In the genomic region with DNA sequence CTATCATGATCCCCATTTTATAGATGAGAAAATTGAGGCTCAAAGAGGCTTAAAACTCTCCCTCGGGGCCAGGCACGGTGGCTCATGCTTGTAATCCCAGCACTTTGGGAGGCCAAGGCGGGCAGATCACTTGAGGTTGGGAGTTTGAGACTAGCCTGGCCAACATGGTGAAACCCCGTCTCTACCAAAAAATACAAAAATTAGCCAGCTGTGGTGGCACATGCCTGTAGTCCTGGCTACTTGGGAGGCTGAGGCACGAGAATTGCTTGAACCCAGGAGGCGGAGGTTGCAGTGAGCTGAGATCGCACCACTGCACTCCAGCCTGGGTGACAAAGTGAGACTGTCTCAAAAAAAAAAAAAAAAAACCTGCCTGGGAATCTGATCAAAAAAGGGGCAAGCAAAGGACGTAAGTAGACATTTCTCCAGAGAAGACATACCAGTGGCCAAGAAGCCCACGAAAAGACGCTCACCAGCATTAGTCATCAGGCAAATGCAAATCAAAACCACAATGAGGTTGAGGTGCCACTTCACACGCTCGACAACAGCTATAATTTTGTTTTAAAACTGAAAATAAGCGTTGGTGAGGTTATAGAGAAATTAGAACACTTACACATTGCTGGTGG, we compare ENCODE assay signal across 8 cellular contexts.
DNase-seq lines count a peak whose midpoint lies in the region; ATAC-seq and TF ChIP-seq lines count a peak whose summit lies in the region.
"Not testable (repeated sequence)": the region's sequence is repeated elsewhere in the genome, so short reads cannot be mapped to it uniquely, and the experiment has no call there.

No MANE protein-coding gene starts in this region.

- not testable (repeated sequence) for H3F3A ChIP-seq in PC-3 (ENCODE audit: low read length, unreplicated experiment)

- H3K27me3 Mint-ChIP-seq in stimulated activated naive CD8-positive, alpha-beta T cell treated with anti-CD3 and anti-CD28 coated beads, Interleukin-15, Interleukin-2, amounts not matched to agents 100 ng/mL and 50 ng/mL, for 24 hours, result not testable (repeated sequence)

- H3K4me1 Mint-ChIP-seq in stimulated activated naive CD8-positive, alpha-beta T cell treated with anti-CD3 and anti-CD28 coated beads, Interleukin-15, Interleukin-2, amounts not matched to agents 100 ng/mL and 50 ng/mL, for 24 hours (ENCODE audit: low read depth), result peaks cover 67% of the 10 kb centered on the region

- POLR2A ChIA-PET in PC-3 (lab: Charles Lee; ENCODE audit: unreplicated experiment), result not testable (repeated sequence)

- intact Hi-C loops in PC-3 (cut with micrococcal nuclease), result not testable (repeated sequence)

- not testable (repeated sequence) for H3K4me3 ChIP-seq in PC-3 (ENCODE audit: low read length); fibroblast of villous mesenchyme (ENCODE audit: low read depth, low read length)

- in situ Hi-C loops in GM13977 (cut with MboI; ENCODE audit: low pct_unique_long_range_greater_than_20kb, low sequenced_read_pairs, unreplicated experiment), result not testable (repeated sequence)

- BruUV-seq in PC-3 (replicated peaks; lab: Mats Ljungman, UMichigan), result not testable (repeated sequence)

- peak overlapping the region; percentile 85 for H3K27ac Mint-ChIP-seq in stimulated activated naive CD8-positive, alpha-beta T cell treated with anti-CD3 and anti-CD28 coated beads, Interleukin-15, Interleukin-2, amounts not matched to agents 100 ng/mL and 50 ng/mL, for 24 hours

- H3K9ac ChIP-seq in PC-3 (ENCODE audit: low read length), result not testable (repeated sequence)

- not testable (repeated sequence) for H3K36me3 Mint-ChIP-seq in stimulated activated naive CD8-positive, alpha-beta T cell treated with anti-CD3 and anti-CD28 coated beads, Interleukin-15, Interleukin-2, amounts not matched to agents 100 ng/mL and 50 ng/mL, for 24 hours (ENCODE audit: low read depth)

- H3K27me3 ChIP-seq in PC-3 (ENCODE audit: low read length), result not testable (repeated sequence)

- peak; percentile 50 for ATAC-seq in HG03135 (IDR thresholded peaks at IDR 0.05; ENCODE audit: unreplicated experiment)
- ATAC-seq in PC-3, result not testable (repeated sequence)

- H3K79me2 ChIP-seq in PC-3 (ENCODE audit: low read length), result not testable (repeated sequence)

- not testable (repeated sequence) for H3K36me3 ChIP-seq in PC-3 (ENCODE audit: low read depth, low read length)

- H3K4me3 Mint-ChIP-seq in stimulated activated naive CD8-positive, alpha-beta T cell treated with anti-CD3 and anti-CD28 coated beads, Interleukin-15, Interleukin-2, amounts not matched to agents 100 ng/mL and 50 ng/mL, for 24 hours, result peak overlapping the region; percentile 53

- H3K27ac ChIP-seq in PC-3 (ENCODE audit: low read length), result not testable (repeated sequence)

- peak overlapping the region; percentile 17; the same call in 1 of the 2 replicates for H3K4me2 ChIP-seq in PC-3 (ENCODE audit: low read length)

- not testable (repeated sequence) for H3K9me3 Mint-ChIP-seq in stimulated activated naive CD8-positive, alpha-beta T cell treated with anti-CD3 and anti-CD28 coated beads, Interleukin-15, Interleukin-2, amounts not matched to agents 100 ng/mL and 50 ng/mL, for 24 hours

- not testable (repeated sequence) for H4K20me1 ChIP-seq in PC-3 (ENCODE audit: low read length)

- DNase-seq in GM13977 (ENCODE audit: low spot score) (peak; percentile 73), fibroblast of villous mesenchyme (ENCODE audit: low read depth) (peak; percentile 40)
- not testable (repeated sequence) for DNase-seq in PC-3
- DNase-seq in activated CD4-positive, alpha-beta T cell treated with anti-CD3 and anti-CD28 coated beads, Interleukin-2, amount 50 U/mL, for 48 hours, result peak; percentile 62 to 75
- DNase-seq in activated naive CD4-positive, alpha-beta T cell treated with anti-CD3 and anti-CD28 coated beads, Interleukin-2, amount 50 U/mL, for 16 hours, result peak; percentile 65
- DNase-seq in stimulated activated CD4-positive, alpha-beta T cell treated with anti-CD3 and anti-CD28 coated beads, Interleukin-15, amount 100 ng/mL, for 24 hours, result peak; percentile 77

- not testable (repeated sequence) for H2AFZ ChIP-seq in PC-3 (ENCODE audit: low read length)

- not testable (repeated sequence) for H3K9me3 ChIP-seq in PC-3 (ENCODE audit: low read length)

- not testable (repeated sequence) for H3K9me2 ChIP-seq in PC-3 (replicated peaks; ENCODE audit: low read length)

- not testable (repeated sequence) for TF ChIP-seq CTCF in GM13977 (IDR thresholded peaks at IDR 0.05; ENCODE audit: extremely low read depth, insufficient read depth, missing control alignments); PC-3 (conservative IDR thresholded peaks at IDR 0.05; ENCODE audit: low read depth, low read length); fibroblast of villous mesenchyme (IDR thresholded peaks at IDR 0.05; ENCODE audit: insufficient read depth, low read depth, low read length)

- H3K4me1 ChIP-seq in PC-3 (ENCODE audit: insufficient read depth, low read length), result peaks cover 20% of the 10 kb centered on the region; the same call in 1 of the 2 replicates

- CTCF ChIA-PET in PC-3 (lab: Charles Lee), result not testable (repeated sequence)
